In the genomic region with DNA sequence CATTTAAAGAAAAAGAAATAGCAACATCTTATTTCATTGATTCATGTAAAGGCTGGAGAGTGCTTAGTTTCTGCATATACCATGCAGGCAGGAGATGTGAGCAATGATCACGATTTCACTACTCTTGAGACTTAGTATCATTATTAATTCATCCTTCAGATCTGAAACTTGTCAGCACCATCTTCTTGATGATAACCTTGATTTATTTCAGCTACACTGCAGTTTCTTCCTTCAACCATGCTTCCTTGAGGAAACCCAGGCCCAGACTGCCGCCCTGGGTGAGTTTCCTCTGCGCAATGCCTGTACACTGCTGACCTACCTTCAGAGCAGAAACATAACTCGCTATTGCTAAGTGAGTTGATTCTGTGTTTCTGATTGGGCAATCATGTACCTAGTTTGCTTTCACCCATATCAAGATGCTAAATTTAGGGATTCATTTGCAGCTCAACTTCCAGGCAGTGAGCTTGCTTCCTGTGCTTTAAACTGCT, we compare ENCODE assay signal across 1 cellular context.
TF ChIP-seq lines count a peak whose summit lies in the region.

No MANE protein-coding gene starts in this region.

TF ChIP-seq in endothelial cell of umbilical vein, 7 proteins besides CTCF, POLR2A, EP300 and RAD21:
- TF ChIP-seq JUN (IDR thresholded peaks at IDR 0.05; ENCODE audit: borderline replicate concordance, insufficient read depth, insufficient read length, low read depth) (no peak), MYC (IDR thresholded peaks at IDR 0.05; ENCODE audit: low read depth, low read length) (no peak)
